1 cellular context compared by ENCODE assay signal in genomic region chr1:17502326-17502778, GRCh38.
TF ChIP-seq lines count a peak whose summit lies in the region.

No MANE protein-coding gene starts in this region.

TF ChIP-seq in HepG2, 621 proteins besides CTCF, POLR2A, EP300 and RAD21 (continued from another document and continues in another):
- no peak for TF ChIP-seq TFE3 (CRISPR knock-in tag; IDR thresholded peaks at IDR 0.05)
- TF ChIP-seq, protein P1, sequence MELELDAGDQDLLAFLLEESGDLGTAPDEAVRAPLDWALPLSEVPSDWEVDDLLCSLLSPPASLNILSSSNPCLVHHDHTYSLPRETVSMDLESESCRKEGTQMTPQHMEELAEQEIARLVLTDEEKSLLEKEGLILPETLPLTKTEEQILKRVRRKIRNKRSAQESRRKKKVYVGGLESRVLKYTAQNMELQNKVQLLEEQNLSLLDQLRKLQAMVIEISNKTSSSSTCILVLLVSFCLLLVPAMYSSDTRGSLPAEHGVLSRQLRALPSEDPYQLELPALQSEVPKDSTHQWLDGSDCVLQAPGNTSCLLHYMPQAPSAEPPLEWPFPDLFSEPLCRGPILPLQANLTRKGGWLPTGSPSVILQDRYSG (CRISPR knock-in tag; IDR thresholded peaks at IDR 0.05), result no peak
- TF ChIP-seq BHLHE40 (IDR thresholded peaks at IDR 0.05; ENCODE audit: low read length), result no peak
- TF ChIP-seq, protein P2, sequence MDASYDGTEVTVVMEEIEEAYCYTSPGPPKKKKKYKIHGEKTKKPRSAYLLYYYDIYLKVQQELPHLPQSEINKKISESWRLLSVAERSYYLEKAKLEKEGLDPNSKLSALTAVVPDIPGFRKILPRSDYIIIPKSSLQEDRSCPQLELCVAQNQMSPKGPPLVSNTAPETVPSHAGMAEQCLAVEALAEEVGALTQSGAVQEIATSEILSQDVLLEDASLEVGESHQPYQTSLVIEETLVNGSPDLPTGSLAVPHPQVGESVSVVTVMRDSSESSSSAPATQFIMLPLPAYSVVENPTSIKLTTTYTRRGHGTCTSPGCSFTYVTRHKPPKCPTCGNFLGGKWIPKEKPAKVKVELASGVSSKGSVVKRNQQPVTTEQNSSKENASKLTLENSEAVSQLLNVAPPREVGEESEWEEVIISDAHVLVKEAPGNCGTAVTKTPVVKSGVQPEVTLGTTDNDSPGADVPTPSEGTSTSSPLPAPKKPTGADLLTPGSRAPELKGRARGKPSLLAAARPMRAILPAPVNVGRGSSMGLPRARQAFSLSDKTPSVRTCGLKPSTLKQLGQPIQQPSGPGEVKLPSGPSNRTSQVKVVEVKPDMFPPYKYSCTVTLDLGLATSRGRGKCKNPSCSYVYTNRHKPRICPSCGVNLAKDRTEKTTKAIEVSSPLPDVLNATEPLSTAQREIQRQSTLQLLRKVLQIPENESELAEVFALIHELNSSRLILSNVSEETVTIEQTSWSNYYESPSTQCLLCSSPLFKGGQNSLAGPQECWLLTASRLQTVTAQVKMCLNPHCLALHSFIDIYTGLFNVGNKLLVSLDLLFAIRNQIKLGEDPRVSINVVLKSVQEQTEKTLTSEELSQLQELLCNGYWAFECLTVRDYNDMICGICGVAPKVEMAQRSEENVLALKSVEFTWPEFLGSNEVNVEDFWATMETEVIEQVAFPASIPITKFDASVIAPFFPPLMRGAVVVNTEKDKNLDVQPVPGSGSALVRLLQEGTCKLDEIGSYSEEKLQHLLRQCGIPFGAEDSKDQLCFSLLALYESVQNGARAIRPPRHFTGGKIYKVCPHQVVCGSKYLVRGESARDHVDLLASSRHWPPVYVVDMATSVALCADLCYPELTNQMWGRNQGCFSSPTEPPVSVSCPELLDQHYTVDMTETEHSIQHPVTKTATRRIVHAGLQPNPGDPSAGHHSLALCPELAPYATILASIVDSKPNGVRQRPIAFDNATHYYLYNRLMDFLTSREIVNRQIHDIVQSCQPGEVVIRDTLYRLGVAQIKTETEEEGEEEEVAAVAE (CRISPR knock-in tag; IDR thresholded peaks at IDR 0.05; ENCODE audit: borderline replicate concordance), result no peak
- TF ChIP-seq HNRNPUL1 (IDR thresholded peaks at IDR 0.05; ENCODE audit: low read depth, low read length), result no peak
- TF ChIP-seq AHDC1 (CRISPR knock-in tag; IDR thresholded peaks at IDR 0.05; ENCODE audit: borderline replicate concordance), result no peak
- TF ChIP-seq FOXA3 (CRISPR knock-in tag; IDR thresholded peaks at IDR 0.05), result 0 out of 2 replicates have a peak, but pooled peaks have one; percentile 11
- no peak for TF ChIP-seq ZNF512 (CRISPR knock-in tag; IDR thresholded peaks at IDR 0.05)
- TF ChIP-seq, protein P3, sequence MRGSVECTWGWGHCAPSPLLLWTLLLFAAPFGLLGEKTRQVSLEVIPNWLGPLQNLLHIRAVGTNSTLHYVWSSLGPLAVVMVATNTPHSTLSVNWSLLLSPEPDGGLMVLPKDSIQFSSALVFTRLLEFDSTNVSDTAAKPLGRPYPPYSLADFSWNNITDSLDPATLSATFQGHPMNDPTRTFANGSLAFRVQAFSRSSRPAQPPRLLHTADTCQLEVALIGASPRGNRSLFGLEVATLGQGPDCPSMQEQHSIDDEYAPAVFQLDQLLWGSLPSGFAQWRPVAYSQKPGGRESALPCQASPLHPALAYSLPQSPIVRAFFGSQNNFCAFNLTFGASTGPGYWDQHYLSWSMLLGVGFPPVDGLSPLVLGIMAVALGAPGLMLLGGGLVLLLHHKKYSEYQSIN (CRISPR knock-in tag; IDR thresholded peaks at IDR 0.05; ENCODE audit: borderline replicate concordance), result no peak
- TF ChIP-seq U2AF2 (IDR thresholded peaks at IDR 0.05; ENCODE audit: low read depth, low read length), result no peak
- TF ChIP-seq TARDBP (CRISPR knock-in tag; IDR thresholded peaks at IDR 0.05), result 0 out of 2 replicates have a peak, but pooled peaks have one; percentile 40
- TF ChIP-seq ATF2 (CRISPR knock-in tag; IDR thresholded peaks at IDR 0.05), result no peak
- TF ChIP-seq ATF7 (IDR thresholded peaks at IDR 0.05), result no peak
- TF ChIP-seq ATF7 (CRISPR knock-in tag; IDR thresholded peaks at IDR 0.05), result no peak
- TF ChIP-seq HCFC1 (IDR thresholded peaks at IDR 0.05; ENCODE audit: low read depth, low read length), result no peak
- TF ChIP-seq RXRB (CRISPR knock-in tag; IDR thresholded peaks at IDR 0.05; ENCODE audit: borderline replicate concordance), result peak; percentile 47; the same call in 1 of the 2 replicates
- TF ChIP-seq MIER2 (CRISPR knock-in tag; IDR thresholded peaks at IDR 0.05), result 0 out of 2 replicates have a peak, but pooled peaks have one; percentile 20
- TF ChIP-seq ZNF329 (CRISPR knock-in tag; IDR thresholded peaks at IDR 0.05; ENCODE audit: low read depth), result no peak
- peak; percentile 42; the same call in 1 of the 2 replicates for TF ChIP-seq HNF4G (IDR thresholded peaks at IDR 0.05; ENCODE audit: borderline replicate concordance, low read depth, low read length)
- no peak for TF ChIP-seq HNF4G (CRISPR knock-in tag; IDR thresholded peaks at IDR 0.05; ENCODE audit: borderline replicate concordance, low read depth)
- no peak for TF ChIP-seq ZSCAN22 (CRISPR knock-in tag; IDR thresholded peaks at IDR 0.05)
- peak; percentile 83 for TF ChIP-seq ZNF629 (CRISPR knock-in tag; conservative IDR thresholded peaks at IDR 0.05)
- TF ChIP-seq KDM2A (CRISPR knock-in tag; IDR thresholded peaks at IDR 0.05; ENCODE audit: borderline replicate concordance, low read depth), result peak; percentile 46; the same call in 1 of the 2 replicates
- TF ChIP-seq ZNF580 (CRISPR knock-in tag; IDR thresholded peaks at IDR 0.05; ENCODE audit: borderline replicate concordance, low read depth), result peak; percentile 46; the same call in 1 of the 2 replicates
- no peak for TF ChIP-seq CCDC6 (CRISPR knock-in tag; IDR thresholded peaks at IDR 0.05)
- TF ChIP-seq SETDB1 (CRISPR knock-in tag; IDR thresholded peaks at IDR 0.05; ENCODE audit: borderline replicate concordance), result no peak
- TF ChIP-seq ZBTB21 (CRISPR knock-in tag; IDR thresholded peaks at IDR 0.05), result no peak
- TF ChIP-seq PAF1 (CRISPR knock-in tag; IDR thresholded peaks at IDR 0.05), result no peak
- TF ChIP-seq DBP (CRISPR knock-in tag; IDR thresholded peaks at IDR 0.05; ENCODE audit: not compliant biosample characterization), result no peak
- TF ChIP-seq SYNCRIP (IDR thresholded peaks at IDR 0.05; ENCODE audit: insufficient read depth, low read depth, low read length), result no peak
- TF ChIP-seq SAP130 (CRISPR knock-in tag; IDR thresholded peaks at IDR 0.05; ENCODE audit: low read depth), result no peak; the same call in 1 of the 2 replicates
- no peak for TF ChIP-seq ARNT (IDR thresholded peaks at IDR 0.05)
- TF ChIP-seq ZNF678 (CRISPR knock-in tag; IDR thresholded peaks at IDR 0.05), result no peak
- no peak for TF ChIP-seq MBNL3 (CRISPR knock-in tag; conservative IDR thresholded peaks at IDR 0.05)
- TF ChIP-seq ZNF816 (CRISPR knock-in tag; IDR thresholded peaks at IDR 0.05; ENCODE audit: borderline replicate concordance), result no peak
- TF ChIP-seq ZC3H4 (CRISPR knock-in tag; IDR thresholded peaks at IDR 0.05; ENCODE audit: borderline replicate concordance), result no peak
- TF ChIP-seq RBFOX2 (IDR thresholded peaks at IDR 0.05; ENCODE audit: low read depth, low read length), result no peak
- TF ChIP-seq GTF3A (CRISPR knock-in tag; conservative IDR thresholded peaks at IDR 0.05), result no peak
- TF ChIP-seq GABPA (IDR thresholded peaks at IDR 0.05; ENCODE audit: low read depth, low read length), result no peak
- TF ChIP-seq GABPA (CRISPR knock-in tag; IDR thresholded peaks at IDR 0.05; ENCODE audit: low read depth), result no peak
- no peak for TF ChIP-seq ZNF317 (CRISPR knock-in tag; IDR thresholded peaks at IDR 0.05)
- TF ChIP-seq, protein P4, sequence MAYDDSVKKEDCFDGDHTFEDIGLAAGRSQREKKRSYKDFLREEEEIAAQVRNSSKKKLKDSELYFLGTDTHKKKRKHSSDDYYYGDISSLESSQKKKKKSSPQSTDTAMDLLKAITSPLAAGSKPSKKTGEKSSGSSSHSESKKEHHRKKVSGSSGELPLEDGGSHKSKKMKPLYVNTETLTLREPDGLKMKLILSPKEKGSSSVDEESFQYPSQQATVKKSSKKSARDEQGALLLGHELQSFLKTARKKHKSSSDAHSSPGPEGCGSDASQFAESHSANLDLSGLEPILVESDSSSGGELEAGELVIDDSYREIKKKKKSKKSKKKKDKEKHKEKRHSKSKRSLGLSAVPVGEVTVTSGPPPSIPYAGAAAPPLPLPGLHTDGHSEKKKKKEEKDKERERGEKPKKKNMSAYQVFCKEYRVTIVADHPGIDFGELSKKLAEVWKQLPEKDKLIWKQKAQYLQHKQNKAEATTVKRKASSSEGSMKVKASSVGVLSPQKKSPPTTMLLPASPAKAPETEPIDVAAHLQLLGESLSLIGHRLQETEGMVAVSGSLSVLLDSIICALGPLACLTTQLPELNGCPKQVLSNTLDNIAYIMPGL (CRISPR knock-in tag; IDR thresholded peaks at IDR 0.05; ENCODE audit: borderline replicate concordance in 1 of 2, low read depth in 1 of 2), result peak in 1 of 2 experiments; percentile 42; a peak in 1 of 4 replicates
- TF ChIP-seq ZNF30 (CRISPR knock-in tag; IDR thresholded peaks at IDR 0.05), result no peak
